Comparison of ENCODE assay signal across 1 cellular context in the genomic region with DNA sequence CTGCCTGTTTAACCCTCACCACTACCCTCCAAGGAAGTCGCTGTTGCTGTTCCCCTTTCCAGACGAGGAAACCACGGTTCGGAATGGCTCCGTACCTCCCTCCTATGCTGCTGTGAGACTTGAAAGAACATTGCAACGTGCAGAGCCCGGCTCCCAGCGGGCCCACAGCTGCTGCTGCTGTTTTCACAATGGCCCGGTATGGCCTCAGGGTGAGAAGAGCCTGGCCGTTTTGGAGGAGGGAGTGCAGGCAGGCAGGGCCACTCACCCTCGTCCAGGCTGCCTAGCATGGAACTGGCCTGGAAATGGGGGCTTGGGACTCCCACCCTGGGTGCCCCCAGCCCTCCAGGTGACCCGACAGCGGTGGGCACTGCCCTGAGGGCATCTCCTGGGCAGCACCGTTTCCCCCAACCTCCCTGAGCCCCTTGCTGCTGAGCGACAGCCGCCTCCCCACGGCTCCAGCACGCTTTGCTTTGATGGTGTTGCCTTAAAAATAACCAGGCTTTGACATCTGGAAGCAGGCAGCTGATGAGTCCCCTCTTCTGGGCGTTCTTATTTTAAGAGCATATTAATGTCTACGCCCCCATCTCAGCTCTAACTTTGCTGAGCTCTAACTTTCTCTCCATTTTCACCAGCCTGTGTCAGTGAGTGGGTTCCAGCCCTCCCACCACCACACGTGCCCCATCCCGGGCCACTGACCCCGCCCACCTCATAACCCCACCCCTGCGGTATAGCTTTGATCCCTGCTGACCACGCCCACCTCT.
TF ChIP-seq lines count a peak whose summit lies in the region.

No MANE protein-coding gene starts in this region.

TF ChIP-seq in HepG2, 621 proteins besides CTCF, POLR2A, EP300 and RAD21 (continued from another document):
- TF ChIP-seq ZBTB39 (CRISPR knock-in tag; IDR thresholded peaks at IDR 0.05): no peak
- TF ChIP-seq ELF3 (CRISPR knock-in tag; IDR thresholded peaks at IDR 0.05): no peak
- no peak for TF ChIP-seq ATF6 (CRISPR knock-in tag; conservative IDR thresholded peaks at IDR 0.05)
- no peak for TF ChIP-seq THAP8 (CRISPR knock-in tag; IDR thresholded peaks at IDR 0.05; ENCODE audit: borderline replicate concordance)
- TF ChIP-seq, protein P1, sequence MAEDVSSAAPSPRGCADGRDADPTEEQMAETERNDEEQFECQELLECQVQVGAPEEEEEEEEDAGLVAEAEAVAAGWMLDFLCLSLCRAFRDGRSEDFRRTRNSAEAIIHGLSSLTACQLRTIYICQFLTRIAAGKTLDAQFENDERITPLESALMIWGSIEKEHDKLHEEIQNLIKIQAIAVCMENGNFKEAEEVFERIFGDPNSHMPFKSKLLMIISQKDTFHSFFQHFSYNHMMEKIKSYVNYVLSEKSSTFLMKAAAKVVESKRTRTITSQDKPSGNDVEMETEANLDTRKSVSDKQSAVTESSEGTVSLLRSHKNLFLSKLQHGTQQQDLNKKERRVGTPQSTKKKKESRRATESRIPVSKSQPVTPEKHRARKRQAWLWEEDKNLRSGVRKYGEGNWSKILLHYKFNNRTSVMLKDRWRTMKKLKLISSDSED (CRISPR knock-in tag; IDR thresholded peaks at IDR 0.05): no peak
- TF ChIP-seq RXRB (CRISPR knock-in tag; IDR thresholded peaks at IDR 0.05; ENCODE audit: borderline replicate concordance): no peak
- TF ChIP-seq IRF1 (CRISPR knock-in tag; IDR thresholded peaks at IDR 0.05; ENCODE audit: low read depth): no peak
- no peak for TF ChIP-seq HNRNPLL (IDR thresholded peaks at IDR 0.05; ENCODE audit: low read depth, low read length, poor library complexity, severe bottlenecking)
- TF ChIP-seq ZNF639 (CRISPR knock-in tag; conservative IDR thresholded peaks at IDR 0.05): no peak; the same call in 1 of the 2 replicates
- TF ChIP-seq, protein P2, sequence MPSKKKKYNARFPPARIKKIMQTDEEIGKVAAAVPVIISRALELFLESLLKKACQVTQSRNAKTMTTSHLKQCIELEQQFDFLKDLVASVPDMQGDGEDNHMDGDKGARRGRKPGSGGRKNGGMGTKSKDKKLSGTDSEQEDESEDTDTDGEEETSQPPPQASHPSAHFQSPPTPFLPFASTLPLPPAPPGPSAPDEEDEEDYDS (CRISPR knock-in tag; IDR thresholded peaks at IDR 0.05): 0 out of 2 replicates have a peak, but pooled peaks have one; percentile 65
- no peak for TF ChIP-seq ZNF263 (CRISPR knock-in tag; IDR thresholded peaks at IDR 0.05)
- no peak for TF ChIP-seq STAG1 (CRISPR knock-in tag; IDR thresholded peaks at IDR 0.05)
- no peak for TF ChIP-seq HOXA9 (CRISPR knock-in tag; IDR thresholded peaks at IDR 0.05; ENCODE audit: borderline replicate concordance)
- no peak for TF ChIP-seq ZNF451 (CRISPR knock-in tag; IDR thresholded peaks at IDR 0.05)
- TF ChIP-seq ZFP41 (CRISPR knock-in tag; IDR thresholded peaks at IDR 0.05; ENCODE audit: borderline replicate concordance): no peak
- no peak for TF ChIP-seq NBN (conservative IDR thresholded peaks at IDR 0.05)
- TF ChIP-seq, protein P3, sequence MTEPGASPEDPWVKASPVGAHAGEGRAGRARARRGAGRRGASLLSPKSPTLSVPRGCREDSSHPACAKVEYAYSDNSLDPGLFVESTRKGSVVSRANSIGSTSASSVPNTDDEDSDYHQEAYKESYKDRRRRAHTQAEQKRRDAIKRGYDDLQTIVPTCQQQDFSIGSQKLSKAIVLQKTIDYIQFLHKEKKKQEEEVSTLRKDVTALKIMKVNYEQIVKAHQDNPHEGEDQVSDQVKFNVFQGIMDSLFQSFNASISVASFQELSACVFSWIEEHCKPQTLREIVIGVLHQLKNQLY (CRISPR knock-in tag; IDR thresholded peaks at IDR 0.05): no peak
